ENCODE assay signal across 11 cellular contexts in genomic region chr1:41892211-41892840, GRCh38. TPM values are rescaled to one million over a fixed set of nuclear protein-coding genes. Genes with fewer than 3 reads are reported as not detected.
DNase-seq lines count a peak whose midpoint lies in the region; ATAC-seq and TF ChIP-seq lines count a peak whose summit lies in the region.
"Had no signal": no experiment of that assay in that cellular context is flagged by ENCODE, and none has a peak within 500 bp of the region (broad histone marks: within the 10 kb centered on the region; RNA-seq: fewer than 3 reads in every experiment).

No MANE protein-coding gene starts in this region.

- peaks cover 5% of the 10 kb centered on the region; the same call in 1 of the 2 replicates for H3K9me2 ChIP-seq in GM23338 (ENCODE audit: insufficient read depth)

- H3K9me3 ChIP-seq in RWPE2 (ENCODE audit: severe bottlenecking), result no peaks in the 10 kb centered on the region
- H3K9me3 ChIP-seq in prostate gland, result no peaks in the 10 kb centered on the region
- H3K9me3 ChIP-seq in ascending aorta, result no peaks in the 10 kb centered on the region

- no peaks in the 10 kb centered on the region for H4K20me1 ChIP-seq in GM23338 (replicated peaks; ENCODE audit: insufficient read depth)

- H3K27ac ChIP-seq in RWPE2 (ENCODE audit: poor library complexity, severe bottlenecking) (peak overlapping the region; percentile 90), prostate gland (peak overlapping the region; percentile 75 to 77), GM23338 (ENCODE audit: low read depth) (no peak overlapping the region), ascending aorta (no peak overlapping the region)

- H3K36me3 Mint-ChIP-seq in effector memory CD8-positive, alpha-beta T cell (ENCODE audit: insufficient read depth), result peaks cover 14% of the 10 kb centered on the region
- H3K36me3 Mint-ChIP-seq in GM23338 (ENCODE audit: low read depth), result no peaks in the 10 kb centered on the region; the same call in 2 of the 3 replicates

- peak overlapping the region; percentile 76 to 93 for H3K27ac Mint-ChIP-seq in effector memory CD8-positive, alpha-beta T cell
- H3K27ac Mint-ChIP-seq in GM23338, result no peak overlapping the region

- peaks cover 56 to 64% of the 10 kb centered on the region in 2 donors for H3K4me1 Mint-ChIP-seq in effector memory CD8-positive, alpha-beta T cell (ENCODE audit: low read depth in 2 of 2)
- H3K4me1 Mint-ChIP-seq in GM23338, result peaks cover 6% of the 10 kb centered on the region; the same call in 2 of the 3 replicates

- intact Hi-C loops in prostate gland (cut with DNase I), result no loop called here
- intact Hi-C loops in ascending aorta (cut with DNase I), result no loop called here

- TF ChIP-seq CTCF in GM12865 (IDR thresholded peaks at IDR 0.05; ENCODE audit: insufficient read depth, low read depth, low read length, missing control alignments) (no peak), RWPE2 (IDR thresholded peaks at IDR 0.05; ENCODE audit: poor library complexity, severe bottlenecking) (no peak), prostate gland (IDR thresholded peaks at IDR 0.05) (no peak), GM23338 (conservative IDR thresholded peaks at IDR 0.05; ENCODE audit: low read depth in 2 of 2) (no peak), ascending aorta (IDR thresholded peaks at IDR 0.05) (no peak)

- no peaks in the 10 kb centered on the region for H3K79me2 ChIP-seq in GM23338 (replicated peaks; ENCODE audit: insufficient read depth)

- peaks cover 28% of the 10 kb centered on the region for H3K4me1 ChIP-seq in RWPE2 (ENCODE audit: insufficient read depth, poor library complexity, severe bottlenecking)
- peaks cover 7% of the 10 kb centered on the region for H3K4me1 ChIP-seq in prostate gland (replicated peaks)
- H3K4me1 ChIP-seq in GM23338 (ENCODE audit: insufficient read depth), result no peaks in the 10 kb centered on the region
- H3K4me1 ChIP-seq in ascending aorta, result peaks cover 2 to 10% of the 10 kb centered on the region in 2 donors

- DNase-seq in GM12865 (ENCODE audit: low read depth), result peak; percentile 29
- no peak for DNase-seq in RWPE2 (ENCODE audit: low spot score)
- DNase-seq in effector memory CD8-positive, alpha-beta T cell, result peak; percentile 29 to 46 (median 29)
- DNase-seq in prostate gland (ENCODE audit: low spot score), result no peak
- no peak for DNase-seq in GM23338 (ENCODE audit: low spot score)
- DNase-seq in germinal center (ENCODE audit: low spot score), result no peak
- DNase-seq in ascending aorta (ENCODE audit: low spot score in 2 of 2), result no peak
- DNase-seq in hepatic stellate cell (ENCODE audit: low spot score), result no peak
- DNase-seq: hippocampal formation, NCI-H1417 treated with DMSO at 0.1 percent for 48 hours had no signal

- H2AFZ ChIP-seq in GM23338, result no peak overlapping the region

- no peaks in the 10 kb centered on the region for H3K27me3 ChIP-seq in RWPE2 (ENCODE audit: insufficient read depth, poor library complexity, severe bottlenecking)
- no peaks in the 10 kb centered on the region for H3K27me3 ChIP-seq in prostate gland (replicated peaks; ENCODE audit: insufficient read depth)
- H3K27me3 ChIP-seq in GM23338 (ENCODE audit: insufficient read depth), result no peaks in the 10 kb centered on the region
- no peaks in the 10 kb centered on the region for H3K27me3 ChIP-seq in ascending aorta

- H3K36me3 ChIP-seq in RWPE2 (ENCODE audit: low read depth), result no peaks in the 10 kb centered on the region
- no peaks in the 10 kb centered on the region for H3K36me3 ChIP-seq in prostate gland
- H3K36me3 ChIP-seq in GM23338 (ENCODE audit: insufficient read depth), result no peaks in the 10 kb centered on the region
- no peaks in the 10 kb centered on the region for H3K36me3 ChIP-seq in ascending aorta

- ATAC-seq in RWPE2 (ENCODE audit: low read depth) (no peak), GM23338 (no peak)
- ATAC-seq in effector memory CD8-positive, alpha-beta T cell (replicated peaks), result peak; percentile 66

- no peaks in the 10 kb centered on the region for H3K9me3 Mint-ChIP-seq in effector memory CD8-positive, alpha-beta T cell
- H3K9me3 Mint-ChIP-seq in GM23338, result no peaks in the 10 kb centered on the region
- H3K9me3 Mint-ChIP-seq: neural crest cell had no signal

- 50% methylated on average over 6 of the region's 6 CpGs for WGBS in prostate gland

- no peak for TF ChIP-seq POLR2A in prostate gland (IDR thresholded peaks at IDR 0.05)

- peak overlapping the region; percentile 72 to 78 for H3K4me3 Mint-ChIP-seq in effector memory CD8-positive, alpha-beta T cell
- H3K4me3 Mint-ChIP-seq in GM23338, result no peak overlapping the region
- H3K4me3 Mint-ChIP-seq: neural crest cell had no signal

- H3K4me2 ChIP-seq in GM23338, result no peak overlapping the region

- H3K4me3 ChIP-seq in GM12865 (ENCODE audit: low read depth, low read length) (no peak overlapping the region), RWPE2 (ENCODE audit: severe bottlenecking) (no peak overlapping the region), prostate gland (no peak overlapping the region), GM23338 (no peak overlapping the region), ascending aorta (no peak overlapping the region)

- H3K27me3 Mint-ChIP-seq in effector memory CD8-positive, alpha-beta T cell, result no peaks in the 10 kb centered on the region
- no peaks in the 10 kb centered on the region for H3K27me3 Mint-ChIP-seq in GM23338 (ENCODE audit: insufficient read depth, low read depth, poor library complexity)

- no peaks in the 10 kb centered on the region for H3F3A ChIP-seq in GM23338 (replicated peaks; ENCODE audit: low read depth)

TF ChIP-seq in GM23338, 12 proteins besides CTCF, POLR2A, EP300 and RAD21 (continues in another document):
- TF ChIP-seq ZNF462 (CRISPR knock-in tag; IDR thresholded peaks at IDR 0.05) (no peak), ETS1 (IDR thresholded peaks at IDR 0.05) (no peak)

RNA-seq across cellular contexts. Expression of gene HIVEP3, which starts 26.4 kb away (rescaled TPM):
- 10 to 100 TPM in 1 of 2 donors, 1 to 10 TPM in 1; 9.3 to 11.2 TPM for total RNA-seq in prostate gland
- 0.14 and 0.39 TPM in 2 replicates for total RNA-seq in GM23338 (2014; rRNA removed; shearing (Covaris generic))
- polyA plus RNA-seq in GM23338 (2016; fragmentation: Nextera tagmentation; extraction: Ambion mirVana), result 0.24 and 0.30 TPM in 2 replicates
- total RNA-seq in ascending aorta, result 0.32 TPM

Comparison
In these comparisons a context has a peak if more than half of its experiments do, and no peak if none do; other contexts are left out.
1. DNase-seq: peak in GM12865 (single experiment) and effector memory CD8-positive, alpha-beta T cell (3 of 3); none in RWPE2 (single experiment), prostate gland (single experiment), GM23338 (single experiment), germinal center (single experiment), ascending aorta (0 of 2) and hepatic stellate cell (single experiment).
2. H3K27ac ChIP-seq: peak in RWPE2 (single experiment) and prostate gland (2 of 2); none in GM23338 (single experiment) and ascending aorta (0 of 2).